Comparison of ENCODE assay signal across 18 cellular contexts in genomic region chr18:63132819-63133200, GRCh38.
DNase-seq lines count a peak whose midpoint lies in the region; ATAC-seq and FAIRE-seq lines count a peak whose summit lies in the region.
"Had no signal": no experiment of that assay in that cellular context is flagged by ENCODE, and none has a peak within 500 bp of the region (broad histone marks: within the 10 kb centered on the region; RNA-seq: fewer than 3 reads in every experiment).

No MANE protein-coding gene starts in this region.

- peak; percentile 53 for DNase-seq in activated CD8-positive, alpha-beta memory T cell treated with anti-CD3 and anti-CD28 coated beads for 24 hours
- DNase-seq in activated CD8-positive, alpha-beta memory T cell treated with anti-CD3 and anti-CD28 coated beads, Interleukin-2, amount 50 U/mL, for 4 hours, result no peak
- peak; percentile 73 for DNase-seq in NCI-H69 (lab: John Stamatoyannopoulos, UW)
- peak; percentile 9 for DNase-seq in glomerular visceral epithelial cell (ENCODE audit: extremely low spot score)
- peak; percentile 64 for DNase-seq in small intestine
- no peak for DNase-seq in NCI-H2171 treated with DMSO at 0.1 percent for 48 hours (lab: John Stamatoyannopoulos, UW)
- no peak for DNase-seq in DMS114 treated with DMSO at 0.1 percent for 48 hours (lab: John Stamatoyannopoulos, UW; ENCODE audit: unreplicated experiment)
- DNase-seq: activated CD4-positive, alpha-beta T cell treated with anti-CD3 and anti-CD28 coated beads for 36 hours; Caco-2; NCI-H1048; NCI-H524 treated with DMSO at 0.1 percent for 48 hours; RPMI8226; stimulated activated CD4-positive, alpha-beta T cell treated with anti-CD3 and anti-CD28 coated beads, Interleukin-4, amount 100 ng/mL, for 1 hour; T-helper 2 cell had no signal

- WGBS in small intestine, 3 donors, result 14 to 52% (median 38%) methylated on average over 8 of the region's 8 CpGs

- H3K27me3 ChIP-seq in small intestine (ENCODE audit: control insufficient read depth in 2 of 2, insufficient read depth in 2 of 2, low read length in 2 of 2), result no peaks in the 10 kb centered on the region
- H3K27me3 ChIP-seq: neural progenitor cell had no signal

- H3K9me3 ChIP-seq in small intestine (ENCODE audit: control insufficient read depth, low read depth), result no peaks in the 10 kb centered on the region
- H3K9me3 ChIP-seq: Caco-2 had no signal

- no peak for ATAC-seq in HG02610 (IDR thresholded peaks at IDR 0.05; ENCODE audit: unreplicated experiment)
- ATAC-seq: activated CD4-positive, alpha-beta T cell treated with anti-CD3 and anti-CD28 coated beads for 36 hours; sciatic nerve had no signal

- H3K27ac ChIP-seq in small intestine (ENCODE audit: low read depth in 1 of 2, low read length in 1 of 2), result no peak overlapping the region
- H3K27ac ChIP-seq: neural progenitor cell had no signal

- no peaks in the 10 kb centered on the region for H3K36me3 ChIP-seq in small intestine (ENCODE audit: control insufficient read depth in 2 of 2, insufficient read depth in 2 of 2, low read length in 2 of 2)
- H3K36me3 ChIP-seq: neural progenitor cell had no signal

- H3K4me1 ChIP-seq in small intestine (ENCODE audit: control insufficient read depth in 2 of 2, insufficient read depth in 1 of 2, low read depth in 1 of 2, low read length in 1 of 2), result peaks cover 0 to 1% of the 10 kb centered on the region in 2 donors
- H3K4me1 ChIP-seq: Caco-2 had no signal

- no peak for FAIRE-seq in small intestine (lab: Jason Lieb, UNC)

- no peak overlapping the region for H3K4me3 ChIP-seq in small intestine (ENCODE audit: low read depth in 1 of 2, low read length in 2 of 2)
- H3K4me3 ChIP-seq: coronary artery, neural progenitor cell had no signal

Comparison
In these comparisons a context has a peak if more than half of its experiments do, and no peak if none do; other contexts are left out.
1. DNase-seq: peak in activated CD8-positive, alpha-beta memory T cell treated with anti-CD3 and anti-CD28 coated beads for 24 hours (single experiment), NCI-H69 (single experiment), glomerular visceral epithelial cell (single experiment) and small intestine (single experiment); none in activated CD8-positive, alpha-beta memory T cell treated with anti-CD3 and anti-CD28 coated beads, Interleukin-2, amount 50 U/mL, for 4 hours (single experiment), NCI-H2171 treated with DMSO at 0.1 percent for 48 hours (single experiment) and DMS114 treated with DMSO at 0.1 percent for 48 hours (single experiment).